In genomic region chr14:100693877-100694578, GRCh38 we compare ENCODE assay signal across 22 cellular contexts. TPM values are rescaled to one million over a fixed set of nuclear protein-coding genes. Genes with fewer than 3 reads are reported as not detected.
"Had no signal": no experiment of that assay in that cellular context is flagged by ENCODE, and none has a peak within 500 bp of the region (broad histone marks: within the 10 kb centered on the region; RNA-seq: fewer than 3 reads in every experiment).

No MANE protein-coding gene starts in this region.

- H3K27ac ChIP-seq: gastrocnemius medialis, heart left ventricle, neutrophil, tibial nerve, vagina had no signal

- ATAC-seq: activated T-helper 17 cell treated with anti-CD3 and anti-CD28 coated beads, Interleukin-2, amount 50 U/mL, for 72 hours; effector memory CD8-positive, alpha-beta T cell; gastrocnemius medialis; heart left ventricle; left cardiac atrium had no signal

- H3K27me3 ChIP-seq: neutrophil, vagina had no signal

- H3K4me1 ChIP-seq: gastrocnemius medialis, lower lobe of right lung, tibial nerve, vagina had no signal

- H3K9me3 ChIP-seq: gastrocnemius medialis, heart left ventricle, lower lobe of right lung, neutrophil, tibial nerve, vagina had no signal

- H3K4me3 ChIP-seq: gastrocnemius medialis, heart left ventricle, lower lobe of right lung, tibial nerve, vagina had no signal

- H3K36me3 ChIP-seq: gastrocnemius medialis, heart left ventricle, lower lobe of right lung, neutrophil, tibial nerve, vagina had no signal

- DNase-seq: activated CD4-positive, CD25-positive, alpha-beta regulatory T cell treated with anti-CD3 and anti-CD28 coated beads, Interleukin-2, amount 50 U/mL, for 72 hours; activated naive CD4-positive, alpha-beta T cell treated with Interleukin-2 at 50 U/mL for 16 hours; activated T-cell treated with anti-CD3 and anti-CD28 coated beads for 4 hours; aorta; cerebellar nuclear complex; effector memory CD8-positive, alpha-beta T cell; gastrocnemius medialis; heart left ventricle; left cardiac atrium; lower lobe of right lung; naive B cell; retina; stimulated activated CD4-positive, alpha-beta T cell treated with anti-CD3 and anti-CD28 coated beads, Interleukin-15, amount 100 ng/mL, for 24 hours; stimulated activated CD4-positive, alpha-beta T cell treated with anti-CD3 and anti-CD28 coated beads, Interleukin-4, amount 100 ng/mL, for 1 hour; stimulated activated naive CD4-positive, alpha-beta T cell had no signal

RNA-seq across cellular contexts. Expression of gene DLK1, which starts 32.7 kb away (rescaled TPM):
- total RNA-seq: activated T-helper 17 cell treated with anti-CD3 and anti-CD28 coated beads, Interleukin-2, amount 50 U/mL, for 72 hours; aorta; dermis blood vessel endothelial cell; lower lobe of right lung; mononuclear cell; subcutaneous adipose tissue; tibial nerve had no signal
